Comparison of ENCODE assay signal across 8 cellular contexts in the genomic region with DNA sequence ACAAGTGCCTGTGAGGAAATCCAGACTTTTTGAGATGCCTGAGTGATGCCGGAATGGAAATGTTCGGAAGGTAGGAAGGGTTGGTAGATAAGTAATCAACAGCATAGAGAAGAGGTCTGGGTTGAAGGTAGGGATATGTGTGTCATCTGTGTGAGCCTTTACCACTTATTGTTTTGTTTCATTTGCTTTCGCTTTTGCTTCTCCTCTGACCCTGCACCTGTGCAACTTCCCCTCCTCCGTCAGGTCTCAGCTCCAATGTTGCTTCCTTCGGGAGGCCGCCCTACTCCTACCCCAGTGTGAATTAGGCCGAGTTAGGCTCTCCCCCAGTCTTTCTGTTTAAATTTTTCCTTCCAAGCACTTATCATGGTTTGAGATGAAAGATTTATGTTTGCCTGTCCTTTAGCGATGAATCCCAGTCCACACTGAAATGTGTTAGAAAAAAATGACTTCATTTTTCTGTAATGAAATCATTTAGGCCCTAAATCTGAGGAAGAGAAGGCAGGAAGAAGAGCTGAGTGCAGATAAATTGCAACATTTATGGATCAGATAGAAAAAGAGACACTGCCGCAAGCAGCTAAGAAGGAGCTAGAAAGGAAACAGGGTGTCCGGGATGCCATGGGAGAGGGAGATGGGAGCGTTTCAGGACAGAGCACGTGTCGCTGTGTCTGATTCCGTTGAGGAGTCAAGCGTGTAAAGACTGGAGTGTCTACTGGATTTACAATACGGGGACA.
DNase-seq lines count a peak whose midpoint lies in the region; ATAC-seq and TF ChIP-seq lines count a peak whose summit lies in the region.

No MANE protein-coding gene starts in this region.

- no peak for TF ChIP-seq CTCF in ovary (IDR thresholded peaks at IDR 0.05)

- 30 to 40% (median 32%) methylated on average over 16 of the region's 16 CpGs for WGBS in ovary, 3 donors

- H3K36me3 ChIP-seq in ovary, result no peaks in the 10 kb centered on the region

- H3K9me3 ChIP-seq in ovary, result no peaks in the 10 kb centered on the region

- DNase-seq in stimulated activated CD4-positive, alpha-beta T cell treated with anti-CD3 and anti-CD28 coated beads, Interleukin-4, amount 100 ng/mL, for 24 hours, result peak; percentile 22
- no peak for DNase-seq in stimulated activated CD4-positive, alpha-beta T cell treated with anti-CD3 and anti-CD28 coated beads, Interleukin-4, amount 100 ng/mL, for 1 hour
- DNase-seq in activated naive CD4-positive, alpha-beta T cell treated with anti-CD3 and anti-CD28 coated beads, Interleukin-2, amount 50 U/mL, for 16 hours, result peak; percentile 30
- no peak for DNase-seq in ovary
- DNase-seq in HUDEP-2 (lab: John Stamatoyannopoulos, UW; ENCODE audit: unreplicated experiment in 76 of 76), result no peak
- DNase-seq in NK-92 treated with Interleukin-12 subunit alpha and Interleukin-12 subunit beta, amount 100 ng/mL, for 24 hours (lab: John Stamatoyannopoulos, UW), result no peak
- DNase-seq in NOMO-1 treated with dmso at 0.1 percent for 144 hours (lab: John Stamatoyannopoulos, UW; ENCODE audit: unreplicated experiment), result no peak

- no peak for TF ChIP-seq POLR2A in ovary (IDR thresholded peaks at IDR 0.05)

- H3K4me3 ChIP-seq in ovary, result peak overlapping the region; percentile 14

- ATAC-seq in HG03045 (IDR thresholded peaks at IDR 0.05; ENCODE audit: unreplicated experiment), result peak; percentile 95

- no peaks in the 10 kb centered on the region for H3K27me3 ChIP-seq in ovary

- intact Hi-C loops in ovary (cut with DNase I), result no loop called here

- TF ChIP-seq EP300 in ovary (IDR thresholded peaks at IDR 0.05), result no peak

- H3K27ac ChIP-seq in ovary, result no peak overlapping the region

- H3K4me1 ChIP-seq in ovary (ENCODE audit: insufficient read depth), result peaks cover 9% of the 10 kb centered on the region

Comparison
In these comparisons a context has a peak if more than half of its experiments do, and no peak if none do; other contexts are left out.
1. DNase-seq: peak in stimulated activated CD4-positive, alpha-beta T cell treated with anti-CD3 and anti-CD28 coated beads, Interleukin-4, amount 100 ng/mL, for 24 hours (single experiment) and activated naive CD4-positive, alpha-beta T cell treated with anti-CD3 and anti-CD28 coated beads, Interleukin-2, amount 50 U/mL, for 16 hours (single experiment); none in stimulated activated CD4-positive, alpha-beta T cell treated with anti-CD3 and anti-CD28 coated beads, Interleukin-4, amount 100 ng/mL, for 1 hour (single experiment), ovary (0 of 5), HUDEP-2 (0 of 76), NK-92 treated with Interleukin-12 subunit alpha and Interleukin-12 subunit beta, amount 100 ng/mL, for 24 hours (single experiment) and NOMO-1 treated with dmso at 0.1 percent for 144 hours (single experiment).